Comparison of ENCODE assay signal across 23 cellular contexts in genomic region chr19:4923379-4923747, GRCh38. TPM values are rescaled to one million over a fixed set of nuclear protein-coding genes. Genes with fewer than 3 reads are reported as not detected.
DNase-seq lines count a peak whose midpoint lies in the region; ATAC-seq and TF ChIP-seq lines count a peak whose summit lies in the region.
"Had no signal": no experiment of that assay in that cellular context is flagged by ENCODE, and none has a peak within 500 bp of the region (broad histone marks: within the 10 kb centered on the region; RNA-seq: fewer than 3 reads in every experiment).

No MANE protein-coding gene starts in this region.

- H3K4me3 ChIP-seq in BLaER1 (no peak overlapping the region), mesenchymal stem cell (ENCODE audit: insufficient read depth in 1 of 2, low read depth in 1 of 2, low read length in 2 of 2) (no peak overlapping the region)
- H3K4me3 ChIP-seq: GM12878 had no signal

- CTCF ChIA-PET in WTC11 (lab: Charles Lee), result interaction anchor here (0.6 to 1.2 kb wide), 3 partner anchors 12 to 112 kb away, joined by 3 read pairs; no protein-coding TSS in a partner anchor

- TF ChIP-seq CTCF in H9 (conservative IDR thresholded peaks at IDR 0.05) (no peak), WTC11 (IDR thresholded peaks at IDR 0.05) (no peak)

- no peak overlapping the region for H2BK5ac ChIP-seq in H9 (ENCODE audit: insufficient read length, low read length)
- no peak overlapping the region for H2BK5ac ChIP-seq in mesenchymal stem cell (ENCODE audit: low read depth, low read length, poor library complexity, severe bottlenecking)

- no peaks in the 10 kb centered on the region for H3K23me2 ChIP-seq in H9 (ENCODE audit: insufficient read length, low read depth, low read length, poor library complexity, severe bottlenecking)

- H3K9ac ChIP-seq in BLaER1 (peak overlapping the region; percentile 55; the same call in 1 of the 2 replicates), H9 (ENCODE audit: extremely low read depth, insufficient read length, low read length) (no peak overlapping the region), mesenchymal stem cell (ENCODE audit: low read length) (no peak overlapping the region)
- H3K9ac ChIP-seq: SK-N-SH had no signal

- no peak overlapping the region for H2AK5ac ChIP-seq in H9 (ENCODE audit: insufficient read length, low read length)
- peak overlapping the region; percentile 57 for H2AK5ac ChIP-seq in mesenchymal stem cell (ENCODE audit: low read length, severe bottlenecking)

- H3K36me3 ChIP-seq in BLaER1 (peaks cover 99% of the 10 kb centered on the region), mesenchymal stem cell (ENCODE audit: control insufficient read depth in 1 of 2, insufficient read depth in 2 of 2, low read depth in 1 of 2, low read length in 2 of 2) (peaks cover 6 to 29% of the 10 kb centered on the region in 2 experiments)

- no peaks in the 10 kb centered on the region for H3K27me3 Mint-ChIP-seq in H9 (ENCODE audit: low read depth)
- H3K27me3 Mint-ChIP-seq in WTC11 (ENCODE audit: low read depth), result no peaks in the 10 kb centered on the region
- H3K27me3 Mint-ChIP-seq: CD4-positive, alpha-beta memory T cell had no signal

- H3K18ac ChIP-seq in H9 (ENCODE audit: insufficient read length, low read depth, low read length) (no peak overlapping the region), mesenchymal stem cell (ENCODE audit: low read depth in 1 of 2, low read length in 2 of 2) (no peak overlapping the region)

- H3K27ac ChIP-seq in BLaER1, result peak overlapping the region; percentile 73
- no peak overlapping the region for H3K27ac ChIP-seq in H9 (ENCODE audit: insufficient read length, low read depth, low read length)
- no peak overlapping the region for H3K27ac ChIP-seq in mesenchymal stem cell (ENCODE audit: low read length, poor library complexity, severe bottlenecking)

- H3K27ac Mint-ChIP-seq in H9 (peak overlapping the region in 2 of 3 experiments; percentile 74 to 85; a peak in 3 of 7 replicates), WTC11 (peak overlapping the region; percentile 60; the same call in 1 of the 2 replicates)
- H3K27ac Mint-ChIP-seq: CD4-positive, alpha-beta memory T cell; HFFc6 had no signal

- H2AFZ ChIP-seq in H9 (ENCODE audit: low read length) (no peak overlapping the region), mesenchymal stem cell (ENCODE audit: low read depth, low read length) (no peak overlapping the region)

- H3K36me3 Mint-ChIP-seq in H9 (ENCODE audit: insufficient read depth in 1 of 3, low read depth in 3 of 3), result peaks cover 19 to 55% (median 48%) of the 10 kb centered on the region in 3 experiments; a peak in 6 of 7 replicates
- H3K36me3 Mint-ChIP-seq in WTC11, result peaks cover 15% of the 10 kb centered on the region
- H3K36me3 Mint-ChIP-seq: CD4-positive, alpha-beta memory T cell had no signal

- no peak overlapping the region for H4K5ac ChIP-seq in H9 (ENCODE audit: insufficient read length, low read depth, low read length)

- POLR2A ChIA-PET in WTC11 (lab: Charles Lee), result interaction anchor here (1.0 kb wide), 1 partner anchor 9 kb away, joined by 4 read pairs; no protein-coding TSS in a partner anchor

- H2BK15ac ChIP-seq in H9 (ENCODE audit: low read depth, low read length) (no peak overlapping the region), mesenchymal stem cell (ENCODE audit: low read depth, poor library complexity, severe bottlenecking) (no peak overlapping the region)

- H3K9me3 Mint-ChIP-seq in H9 (no peaks in the 10 kb centered on the region), WTC11 (no peaks in the 10 kb centered on the region)
- H3K9me3 Mint-ChIP-seq: CD4-positive, alpha-beta memory T cell; HFFc6 had no signal

- peaks cover 100% of the 10 kb centered on the region for H4K20me1 ChIP-seq in BLaER1
- H4K20me1 ChIP-seq in H9 (ENCODE audit: control insufficient read depth, insufficient read depth, insufficient read length), result peaks cover 4% of the 10 kb centered on the region

- H4K8ac ChIP-seq in H9 (replicated peaks; ENCODE audit: insufficient read length, low read depth, low read length) (no peak overlapping the region), mesenchymal stem cell (ENCODE audit: low read length) (peak overlapping the region; percentile 8)

- H4K91ac ChIP-seq in H9 (ENCODE audit: insufficient read length, low read depth, low read length) (no peak overlapping the region), mesenchymal stem cell (ENCODE audit: low read length) (peak overlapping the region; percentile 19)

- H3K4me1 ChIP-seq in BLaER1 (peaks cover 95% of the 10 kb centered on the region), H9 (ENCODE audit: insufficient read depth, low read length) (peaks cover 3% of the 10 kb centered on the region; the same call in 1 of the 2 replicates), mesenchymal stem cell (ENCODE audit: control insufficient read depth, insufficient read depth, low read depth, low read length) (peaks cover 28% of the 10 kb centered on the region)
- H3K4me1 ChIP-seq: BE2C had no signal

- H2BK20ac ChIP-seq in H9 (ENCODE audit: low read depth, low read length, poor library complexity, severe bottlenecking), result no peak overlapping the region

- peak overlapping the region; percentile 14; the same call in 1 of the 2 replicates for H3K14ac ChIP-seq in H9 (ENCODE audit: insufficient read depth, low read length)
- H3K14ac ChIP-seq in mesenchymal stem cell (ENCODE audit: low read length in 2 of 2), result no peak overlapping the region

- no peak overlapping the region for H3T11ph ChIP-seq in H9 (ENCODE audit: low read length)

- DNase-seq in H9 (no peak), WTC11 (ENCODE audit: low spot score) (no peak), mesenchymal stem cell (no peak)
- DNase-seq in central memory CD4-positive, alpha-beta T cell, result no peak
- DNase-seq in stimulated activated CD4-positive, alpha-beta T cell treated with anti-CD3 and anti-CD28 coated beads, Interleukin-4, amount 100 ng/mL, for 4 hours, result no peak
- DNase-seq: BE2C; CD4-positive, alpha-beta memory T cell; DMS153; EL; HFFc6; MM.1S; NCI-H1092; NCI-H146; NCI-H2081 treated with DMSO at 0.1 percent for 48 hours; SHP77 treated with DMSO at 0.1 percent for 48 hours; SK-N-SH had no signal

- H3K27me3 ChIP-seq in BLaER1, result no peaks in the 10 kb centered on the region
- no peaks in the 10 kb centered on the region for H3K27me3 ChIP-seq in H9 (ENCODE audit: insufficient read depth, low read length)
- H3K27me3 ChIP-seq in mesenchymal stem cell (ENCODE audit: control insufficient read depth in 1 of 2, insufficient read depth in 1 of 2, low read length in 2 of 2), result no peaks in the 10 kb centered on the region
- H3K27me3 ChIP-seq: BE2C had no signal

- WGBS in H9 (ENCODE audit: extremely low coverage, insufficient read length, low lambda C conversion rate), result no CpG with 5 or more reads among the region's 18 CpGs
- 93% methylated on average over 18 of the region's 18 CpGs for WGBS in mesenchymal stem cell

- H3K23ac ChIP-seq in H9 (ENCODE audit: insufficient read length, low read depth, low read length) (no peak overlapping the region), mesenchymal stem cell (ENCODE audit: low read length in 2 of 2) (no peak overlapping the region)

- no peak for ATAC-seq in WTC11
- ATAC-seq in HG02571 (IDR thresholded peaks at IDR 0.05; ENCODE audit: unreplicated experiment), result no peak
- ATAC-seq in GM21723 (IDR thresholded peaks at IDR 0.05; ENCODE audit: unreplicated experiment), result no peak
- ATAC-seq: GM12878 had no signal

- H3K4me2 ChIP-seq in BLaER1, result peak overlapping the region; percentile 66
- no peak overlapping the region for H3K4me2 ChIP-seq in H9 (ENCODE audit: insufficient read depth, insufficient read length, low read length)
- no peak overlapping the region for H3K4me2 ChIP-seq in mesenchymal stem cell (ENCODE audit: low read length, poor library complexity, severe bottlenecking)
- H3K4me2 ChIP-seq: SK-N-SH had no signal

- peaks cover 9% of the 10 kb centered on the region in 2 experiments for H3K4me1 Mint-ChIP-seq in H9
- peaks cover 4% of the 10 kb centered on the region for H3K4me1 Mint-ChIP-seq in WTC11
- H3K4me1 Mint-ChIP-seq: CD4-positive, alpha-beta memory T cell had no signal

- H3K79me2 ChIP-seq in H9 (ENCODE audit: insufficient read depth, low read length), result peaks cover 11% of the 10 kb centered on the region; the same call in 1 of the 2 replicates

- H3K4ac ChIP-seq in H9 (ENCODE audit: low read depth, low read length), result no peak overlapping the region
- H3K4ac ChIP-seq in mesenchymal stem cell (ENCODE audit: low read depth in 1 of 2, low read length in 2 of 2), result no peak overlapping the region

- H3K9me3 ChIP-seq in BLaER1 (no peaks in the 10 kb centered on the region), H9 (ENCODE audit: control insufficient read depth, low read depth, low read length) (no peaks in the 10 kb centered on the region), mesenchymal stem cell (ENCODE audit: control insufficient read depth, low read length) (no peaks in the 10 kb centered on the region)
- H3K9me3 ChIP-seq: BE2C, SK-N-SH had no signal

- no peak overlapping the region for H3K56ac ChIP-seq in H9 (ENCODE audit: insufficient read length, low read depth, low read length)

- peaks cover 8% of the 10 kb centered on the region for H3K79me1 ChIP-seq in H9 (ENCODE audit: insufficient read depth, low read depth, low read length, poor library complexity, severe bottlenecking)
- H3K79me1 ChIP-seq in mesenchymal stem cell (replicated peaks; ENCODE audit: low read length, poor library complexity, severe bottlenecking), result peaks cover 9% of the 10 kb centered on the region

- H3K4me3 Mint-ChIP-seq in H9, result no peak overlapping the region
- H3K4me3 Mint-ChIP-seq in WTC11, result no peak overlapping the region
- H3K4me3 Mint-ChIP-seq: CD4-positive, alpha-beta memory T cell; HFFc6 had no signal

- H2BK12ac ChIP-seq in H9 (ENCODE audit: insufficient read length, low read depth, low read length), result no peak overlapping the region
- no peak overlapping the region for H2BK12ac ChIP-seq in mesenchymal stem cell (ENCODE audit: low read length in 2 of 2)

- H2BK120ac ChIP-seq in H9 (ENCODE audit: low read depth, low read length, poor library complexity, severe bottlenecking), result no peak overlapping the region
- no peak overlapping the region for H2BK120ac ChIP-seq in mesenchymal stem cell (ENCODE audit: low read depth, low read length)

TF ChIP-seq in WTC11, 78 proteins besides CTCF, POLR2A, EP300 and RAD21 (continues in another document):
- TF ChIP-seq SP1 (CRISPR knock-in tag; conservative IDR thresholded peaks at IDR 0.05) (no peak), OVOL2 (CRISPR knock-in tag; IDR thresholded peaks at IDR 0.05; ENCODE audit: borderline replicate concordance) (no peak)

RNA-seq across cellular contexts. Expression of gene UHRF1, which starts 14.1 kb away (rescaled TPM):
- 106 and 111 TPM in 2 replicates for total RNA-seq in H9 (2021)
- 37.9 to 42.5 TPM (median 38.1 TPM) in 3 replicates for total RNA-seq in WTC11 (2021)
- polyA plus RNA-seq in mesenchymal stem cell (2013, experiment 1 of 2), result 11.0 TPM
- polyA plus RNA-seq in mesenchymal stem cell (2013, experiment 2 of 2), result 10.7 TPM

RNA-seq across cellular contexts. Expression of gene ARRDC5, which starts 20.7 kb away (rescaled TPM):
- total RNA-seq in H9 (2021) (not detected in 2 replicates), WTC11 (2021) (not detected in 3 replicates)
- polyA plus RNA-seq in mesenchymal stem cell (2013, experiment 1 of 2), result not detected
- not detected for polyA plus RNA-seq in mesenchymal stem cell (2013, experiment 2 of 2)
- total RNA-seq: H1, HFFc6, LHCN-M2, NCI-H460 had no signal
- polyA plus RNA-seq: H1, SK-N-SH had no signal

RNA-seq across cellular contexts. Expression of gene KDM4B, which starts 45.5 kb away (rescaled TPM):
- 41.8 and 43.7 TPM in 2 replicates for total RNA-seq in H9 (2021)
- total RNA-seq in WTC11 (2021), result 43.2 to 56.0 TPM (median 53.1 TPM) in 3 replicates
- polyA plus RNA-seq in mesenchymal stem cell (2013, experiment 1 of 2), result 13.3 TPM
- polyA plus RNA-seq in mesenchymal stem cell (2013, experiment 2 of 2), result 11.9 TPM

RNA-seq across cellular contexts. Expression of gene PLIN3, which starts 55.9 kb away (rescaled TPM):
- 61.8 and 63.7 TPM in 2 replicates for total RNA-seq in H9 (2021)
- total RNA-seq in WTC11 (2021), result 61.3 to 72.1 TPM (median 71.2 TPM) in 3 replicates
- polyA plus RNA-seq in mesenchymal stem cell (2013, experiment 1 of 2), result 125 TPM
- 123 TPM for polyA plus RNA-seq in mesenchymal stem cell (2013, experiment 2 of 2)
